9 cellular contexts compared by ENCODE assay signal in genomic region chr3:127970966-127971592, GRCh38. TPM values are rescaled to one million over a fixed set of nuclear protein-coding genes. Genes with fewer than 3 reads are reported as not detected.
DNase-seq lines count a peak whose midpoint lies in the region; ATAC-seq and TF ChIP-seq lines count a peak whose summit lies in the region.
"Had no signal": no experiment of that assay in that cellular context is flagged by ENCODE, and none has a peak within 500 bp of the region (broad histone marks: within the 10 kb centered on the region; RNA-seq: fewer than 3 reads in every experiment).

No MANE protein-coding gene starts in this region.

- peaks cover 5% of the 10 kb centered on the region for H3K9me3 Mint-ChIP-seq in HFFc6
- H3K9me3 Mint-ChIP-seq in stimulated activated effector memory CD8-positive, alpha-beta T cell treated with anti-CD3 and anti-CD28 coated beads, Interleukin-12 subunit alpha, Interleukin-12 subunit beta, amount 100 ng/mL, for 72 hours: no peaks in the 10 kb centered on the region

- peak; percentile 61 for ATAC-seq in stimulated activated effector memory CD8-positive, alpha-beta T cell treated with anti-CD3 and anti-CD28 coated beads, Interleukin-12 subunit alpha, Interleukin-12 subunit beta, amount 100 ng/mL, for 72 hours
- no peak for ATAC-seq in HG03108 (IDR thresholded peaks at IDR 0.05; ENCODE audit: unreplicated experiment)
- no peak for ATAC-seq in GM21360 (IDR thresholded peaks at IDR 0.05; ENCODE audit: unreplicated experiment)

- H3K4me3 ChIP-seq in astrocyte of the spinal cord (ENCODE audit: low read depth, low read length): no peak overlapping the region

- peak; percentile 83 for TF ChIP-seq CTCF in HFFc6 (IDR thresholded peaks at IDR 0.05)
- TF ChIP-seq CTCF in astrocyte of the spinal cord (IDR thresholded peaks at IDR 0.05; ENCODE audit: low read depth, low read length): peak; percentile 79

- no peaks in the 10 kb centered on the region for H3K36me3 Mint-ChIP-seq in HFFc6 (ENCODE audit: low read depth)
- no peaks in the 10 kb centered on the region for H3K36me3 Mint-ChIP-seq in stimulated activated effector memory CD8-positive, alpha-beta T cell treated with anti-CD3 and anti-CD28 coated beads, Interleukin-12 subunit alpha, Interleukin-12 subunit beta, amount 100 ng/mL, for 72 hours

- H3K4me3 Mint-ChIP-seq in HFFc6: no peak overlapping the region
- H3K4me3 Mint-ChIP-seq in stimulated activated effector memory CD8-positive, alpha-beta T cell treated with anti-CD3 and anti-CD28 coated beads, Interleukin-12 subunit alpha, Interleukin-12 subunit beta, amount 100 ng/mL, for 72 hours: no peak overlapping the region

- DNase-seq in DMS53 treated with DMSO at 0.1 percent for 48 hours (lab: John Stamatoyannopoulos, UW; ENCODE audit: unreplicated experiment) (peak; percentile 44), HFFc6 (peak; percentile 39), NCI-H446 (lab: John Stamatoyannopoulos, UW) (peak; percentile 42 to 71), astrocyte of the spinal cord (ENCODE audit: low read depth, low spot score) (peak; percentile 61), iPS DF 4.7 (ENCODE audit: extremely low read depth, low spot score) (peak; percentile 49)
- DNase-seq in stimulated activated effector memory CD8-positive, alpha-beta T cell treated with anti-CD3 and anti-CD28 coated beads, Interleukin-12 subunit alpha, Interleukin-12 subunit beta, amount 100 ng/mL, for 72 hours (ENCODE audit: low spot score in 2 of 2): no peak

- peaks cover 6% of the 10 kb centered on the region; the same call in 1 of the 2 replicates for H3K4me1 Mint-ChIP-seq in HFFc6 (ENCODE audit: low read depth)
- H3K4me1 Mint-ChIP-seq in stimulated activated effector memory CD8-positive, alpha-beta T cell treated with anti-CD3 and anti-CD28 coated beads, Interleukin-12 subunit alpha, Interleukin-12 subunit beta, amount 100 ng/mL, for 72 hours: no peaks in the 10 kb centered on the region

- no peak overlapping the region for H3K27ac Mint-ChIP-seq in HFFc6
- no peak overlapping the region for H3K27ac Mint-ChIP-seq in stimulated activated effector memory CD8-positive, alpha-beta T cell treated with anti-CD3 and anti-CD28 coated beads, Interleukin-12 subunit alpha, Interleukin-12 subunit beta, amount 100 ng/mL, for 72 hours

- in situ Hi-C loops in astrocyte of the spinal cord (cut with HindIII; ENCODE audit: low sequenced_read_pairs): no loop called here

- peaks cover 32% of the 10 kb centered on the region for H3K27me3 Mint-ChIP-seq in HFFc6 (ENCODE audit: insufficient read depth)

RNA-seq across cellular contexts. Expression of gene KBTBD12, which starts 56.0 kb away (rescaled TPM):
- total RNA-seq in HFFc6 (2021; fragmentation: NEBNext Ultra II Directional; extraction: Animal tissue kit (Norgen Biotek cat#: 25700)): not detected
- total RNA-seq: T-helper 2 cell treated with Interferon-gamma antibody and Interleukin-4, amounts not matched to agents 100 ng/mL and 5 ng/mL, for 36 hours had no signal

Comparison
In these comparisons a context has a peak if more than half of its experiments do, and no peak if none do; other contexts are left out.
1. DNase-seq: peak in DMS53 treated with DMSO at 0.1 percent for 48 hours (single experiment), HFFc6 (single experiment), NCI-H446 (2 of 2), astrocyte of the spinal cord (single experiment) and iPS DF 4.7 (single experiment); none in stimulated activated effector memory CD8-positive, alpha-beta T cell treated with anti-CD3 and anti-CD28 coated beads, Interleukin-12 subunit alpha, Interleukin-12 subunit beta, amount 100 ng/mL, for 72 hours (0 of 2).